In the genomic region with DNA sequence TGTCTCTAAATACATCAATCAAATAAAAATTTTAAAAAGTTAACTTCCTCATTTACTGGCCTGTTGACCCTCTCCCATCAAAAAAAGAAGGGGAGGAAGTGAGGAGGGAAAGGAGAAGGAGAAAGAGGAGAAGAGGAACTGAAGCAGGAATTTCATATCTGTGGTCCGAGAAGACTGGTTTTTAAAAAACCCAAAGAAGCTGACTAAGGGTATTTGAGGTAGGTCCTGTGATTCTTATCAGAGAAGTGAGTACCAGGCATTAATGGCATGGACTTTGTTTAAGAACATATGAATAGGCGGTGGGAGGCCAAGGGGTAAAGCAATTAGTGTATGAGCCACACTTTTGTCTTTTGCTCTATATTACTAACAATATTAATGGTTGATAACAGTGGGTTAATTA, we compare ENCODE assay signal across 19 cellular contexts. TPM values are rescaled to one million over a fixed set of nuclear protein-coding genes. Genes with fewer than 3 reads are reported as not detected.
DNase-seq lines count a peak whose midpoint lies in the region; ATAC-seq and TF ChIP-seq lines count a peak whose summit lies in the region.
"Had no signal": no experiment of that assay in that cellular context is flagged by ENCODE, and none has a peak within 500 bp of the region (broad histone marks: within the 10 kb centered on the region; RNA-seq: fewer than 3 reads in every experiment).

No MANE protein-coding gene starts in this region.

- ATAC-seq in T-cell (replicated peaks in 1 of 4) = no peak
- ATAC-seq: gastroesophageal sphincter, left lung had no signal

- H3K27me3 ChIP-seq in CD8-positive, alpha-beta memory T cell (ENCODE audit: insufficient read depth, low read length, poor library complexity, severe bottlenecking) = no peaks in the 10 kb centered on the region
- H3K27me3 ChIP-seq: gastroesophageal sphincter, vagina had no signal

- POLR2A ChIA-PET in CD8-positive, alpha-beta memory T cell (lab: Charles Lee) = no interaction called here
- POLR2A ChIA-PET in T-cell (lab: Charles Lee) = no interaction called here
- POLR2A ChIA-PET in HEK293T (lab: Yijun Ruan, JAX) = interaction anchor here (1.0 kb wide), 1 partner anchor 13 kb away, joined by 4 read pairs; no protein-coding TSS in a partner anchor

- H3K9me3 ChIP-seq in CD8-positive, alpha-beta memory T cell (ENCODE audit: low read length) = no peaks in the 10 kb centered on the region
- H3K9me3 ChIP-seq: gastroesophageal sphincter, left lung, vagina had no signal

- no peak overlapping the region for H3K27ac Mint-ChIP-seq in CD8-positive, alpha-beta memory T cell
- no peak overlapping the region for H3K27ac Mint-ChIP-seq in T-cell
- peak overlapping the region; percentile 25 for H3K27ac Mint-ChIP-seq in glutamatergic neuron (ENCODE audit: unreplicated experiment)

- H3K4me1 Mint-ChIP-seq in CD8-positive, alpha-beta memory T cell = peaks cover 6 to 16% (median 14%) of the 10 kb centered on the region in 3 donors
- H3K4me1 Mint-ChIP-seq in T-cell = peaks cover 5 to 16% (median 12%) of the 10 kb centered on the region in 3 donors
- peaks cover 4% of the 10 kb centered on the region for H3K4me1 Mint-ChIP-seq in glutamatergic neuron (ENCODE audit: low read depth, unreplicated experiment)

- H3K36me3 Mint-ChIP-seq in CD8-positive, alpha-beta memory T cell = no peaks in the 10 kb centered on the region
- H3K36me3 Mint-ChIP-seq in T-cell = no peaks in the 10 kb centered on the region
- no peaks in the 10 kb centered on the region for H3K36me3 Mint-ChIP-seq in glutamatergic neuron (ENCODE audit: unreplicated experiment)

- TF ChIP-seq CTCF in glutamatergic neuron (IDR thresholded peaks at IDR 0.05; ENCODE audit: partially characterized antibody, unreplicated experiment) (no peak), retinal pigment epithelial cell (conservative IDR thresholded peaks at IDR 0.05; ENCODE audit: low read depth, low read length) (no peak)

- H3K27ac ChIP-seq in CD8-positive, alpha-beta memory T cell (ENCODE audit: low read depth, low read length) = no peak overlapping the region
- H3K27ac ChIP-seq: left lung, vagina had no signal

- H3K4me1 ChIP-seq in CD8-positive, alpha-beta memory T cell (ENCODE audit: insufficient read depth, low read length) = peaks cover 6% of the 10 kb centered on the region

- H3K4me3 ChIP-seq in CD8-positive, alpha-beta memory T cell (ENCODE audit: low read length) = no peak overlapping the region
- no peak overlapping the region for H3K4me3 ChIP-seq in retinal pigment epithelial cell (ENCODE audit: low read length)
- H3K4me3 ChIP-seq: vagina had no signal

- CTCF ChIA-PET in CD8-positive, alpha-beta memory T cell (lab: Charles Lee) = interaction anchor here (6.0 kb wide), 1 partner anchor 13 kb away, joined by 33 read pairs; no protein-coding TSS in a partner anchor
- CTCF ChIA-PET in T-cell (lab: Charles Lee) = no interaction called here
- CTCF ChIA-PET in HEK293T (lab: Yijun Ruan, JAX) = interaction anchor here (5.1 kb wide), 1 partner anchor 13 kb away, joined by 45 read pairs; no protein-coding TSS in a partner anchor

- H3K27me3 Mint-ChIP-seq in CD8-positive, alpha-beta memory T cell = peaks cover 10 to 12% of the 10 kb centered on the region in 2 donors
- H3K27me3 Mint-ChIP-seq in T-cell (peaks cover 11% of the 10 kb centered on the region in 2 donors), glutamatergic neuron (ENCODE audit: unreplicated experiment) (peaks cover 14% of the 10 kb centered on the region)

- no peak for DNase-seq in CD8-positive, alpha-beta memory T cell
- no peak for DNase-seq in T-cell
- DNase-seq in glutamatergic neuron = no peak
- DNase-seq in retinal pigment epithelial cell (ENCODE audit: low read depth) = peak; percentile 18
- DNase-seq in dedifferentiated amniotic fluid mesenchymal stem cell (ENCODE audit: extremely low spot score) = no peak
- DNase-seq in SHP77 treated with DMSO at 0.1 percent for 48 hours (lab: John Stamatoyannopoulos, UW) = no peak
- no peak for DNase-seq in HEK293T (ENCODE audit: extremely low spot score)
- DNase-seq: activated naive CD4-positive, alpha-beta T cell treated with Interleukin-2 at 50 U/mL for 16 hours; DMS79; left lung; NCI-H187 treated with DMSO at 0.1 percent for 48 hours; stimulated activated CD4-positive, alpha-beta T cell treated with anti-CD3 and anti-CD28 coated beads, Interleukin-4, amount 100 ng/mL, for 1 hour had no signal

- no peaks in the 10 kb centered on the region for H3K36me3 ChIP-seq in CD8-positive, alpha-beta memory T cell (ENCODE audit: insufficient read depth, low read length)
- H3K36me3 ChIP-seq: vagina had no signal

- H3K4me3 Mint-ChIP-seq in CD8-positive, alpha-beta memory T cell = peak overlapping the region in 4 of 7 donors; percentile 61 to 88 (median 70)
- peak overlapping the region in 2 of 3 donors; percentile 57 to 75 for H3K4me3 Mint-ChIP-seq in T-cell
- peak overlapping the region; percentile 73 for H3K4me3 Mint-ChIP-seq in glutamatergic neuron (ENCODE audit: unreplicated experiment)

- H3K9me3 Mint-ChIP-seq in CD8-positive, alpha-beta memory T cell = no peaks in the 10 kb centered on the region
- H3K9me3 Mint-ChIP-seq in T-cell (no peaks in the 10 kb centered on the region), glutamatergic neuron (ENCODE audit: unreplicated experiment) (peaks cover 14% of the 10 kb centered on the region)

TF ChIP-seq in HEK293T, 16 proteins besides CTCF, POLR2A, EP300 and RAD21:
- TF ChIP-seq, protein P1, sequence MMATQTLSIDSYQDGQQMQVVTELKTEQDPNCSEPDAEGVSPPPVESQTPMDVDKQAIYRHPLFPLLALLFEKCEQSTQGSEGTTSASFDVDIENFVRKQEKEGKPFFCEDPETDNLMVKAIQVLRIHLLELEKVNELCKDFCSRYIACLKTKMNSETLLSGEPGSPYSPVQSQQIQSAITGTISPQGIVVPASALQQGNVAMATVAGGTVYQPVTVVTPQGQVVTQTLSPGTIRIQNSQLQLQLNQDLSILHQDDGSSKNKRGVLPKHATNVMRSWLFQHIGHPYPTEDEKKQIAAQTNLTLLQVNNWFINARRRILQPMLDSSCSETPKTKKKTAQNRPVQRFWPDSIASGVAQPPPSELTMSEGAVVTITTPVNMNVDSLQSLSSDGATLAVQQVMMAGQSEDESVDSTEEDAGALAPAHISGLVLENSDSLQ (IDR thresholded peaks at IDR 0.05) = no peak
- TF ChIP-seq NFRKB (IDR thresholded peaks at IDR 0.05) = no peak
- no peak for TF ChIP-seq L3MBTL2 (conservative IDR thresholded peaks at IDR 0.05)
- no peak for TF ChIP-seq FOXK2 (IDR thresholded peaks at IDR 0.05)
- TF ChIP-seq FOXA1 (IDR thresholded peaks at IDR 0.05) = no peak
- no peak for TF ChIP-seq LEF1 (IDR thresholded peaks at IDR 0.05; ENCODE audit: borderline replicate concordance)
- TF ChIP-seq TARDBP (IDR thresholded peaks at IDR 0.05) = no peak
- no peak for TF ChIP-seq SP1 (IDR thresholded peaks at IDR 0.05)
- TF ChIP-seq ELF4 (IDR thresholded peaks at IDR 0.05) = no peak
- TF ChIP-seq FOXM1 (IDR thresholded peaks at IDR 0.05; ENCODE audit: borderline replicate concordance) = no peak
- no peak for TF ChIP-seq ARNT (IDR thresholded peaks at IDR 0.05)
- no peak for TF ChIP-seq BHLHE40 (IDR thresholded peaks at IDR 0.05; ENCODE audit: borderline replicate concordance)
- no peak for TF ChIP-seq SUZ12 (IDR thresholded peaks at IDR 0.05)
- TF ChIP-seq HDGF (IDR thresholded peaks at IDR 0.05; ENCODE audit: borderline replicate concordance) = no peak
- no peak for TF ChIP-seq CTBP1 (IDR thresholded peaks at IDR 0.05; ENCODE audit: borderline replicate concordance)
- TF ChIP-seq ZNF384 (IDR thresholded peaks at IDR 0.05) = no peak

RNA-seq across cellular contexts. Expression of a gene that starts 2.0 kb away (rescaled TPM):
- 1 to 10 TPM; 5.6 to 6.0 TPM for total RNA-seq in CD8-positive, alpha-beta memory T cell
- polyA plus RNA-seq in CD8-positive, alpha-beta memory T cell = 6.3 TPM
- 1 to 10 TPM in 4 of 5 donors, under 1 TPM in 1; 0.93 to 2.7 (median 2.5) TPM for total RNA-seq in T-cell
- total RNA-seq in glutamatergic neuron (ENCODE audit: unreplicated experiment) = 6.3 TPM

RNA-seq across cellular contexts. Expression of a gene that starts 32.5 kb away (rescaled TPM):
- 10 to 100 TPM; 35.3 to 37.0 TPM for total RNA-seq in CD8-positive, alpha-beta memory T cell
- 8.5 TPM for polyA plus RNA-seq in CD8-positive, alpha-beta memory T cell
- total RNA-seq in T-cell (10 to 100 TPM; 26.0 to 42.3 (median 37.9) TPM), glutamatergic neuron (ENCODE audit: unreplicated experiment) (100 TPM)

RNA-seq across cellular contexts. Expression of a gene that starts 33.9 kb away (rescaled TPM):
- under 1 TPM; 0.18 to 0.57 TPM for total RNA-seq in CD8-positive, alpha-beta memory T cell
- polyA plus RNA-seq in CD8-positive, alpha-beta memory T cell = not detected
- total RNA-seq in T-cell (1 to 10 TPM in 3 of 5 donors, under 1 TPM in 2; 0.50 to 1.9 (median 1.2) TPM), glutamatergic neuron (ENCODE audit: unreplicated experiment) (0.25 TPM)
- total RNA-seq: M059J had no signal

RNA-seq across cellular contexts. Expression of a gene that starts 39.0 kb away (rescaled TPM):
- not detected for total RNA-seq in CD8-positive, alpha-beta memory T cell
- not detected for polyA plus RNA-seq in CD8-positive, alpha-beta memory T cell
- not detected for total RNA-seq in T-cell
- not detected for total RNA-seq in glutamatergic neuron (ENCODE audit: unreplicated experiment)
- total RNA-seq: gastroesophageal sphincter, left lung, M059J, mucosa of gallbladder, osteocyte, vagina had no signal
- polyA plus RNA-seq: BJ, esophagus had no signal

RNA-seq across cellular contexts. Expression of a gene that starts 46.7 kb away (rescaled TPM):
- total RNA-seq in CD8-positive, alpha-beta memory T cell = 100 to 1,000 TPM; 134 to 135 TPM
- 81.1 TPM for polyA plus RNA-seq in CD8-positive, alpha-beta memory T cell
- total RNA-seq in T-cell = 10 to 100 TPM; 29.2 to 38.7 (median 33.2) TPM
- total RNA-seq in glutamatergic neuron (ENCODE audit: unreplicated experiment) = 73.5 TPM

Comparison
In these comparisons a context has a peak if more than half of its experiments do, and no peak if none do; other contexts are left out.
1. CTCF ChIA-PET loops: an anchor here in CD8-positive, alpha-beta memory T cell (6.0 kb wide) and HEK293T (5.1 kb wide); none called in T-cell.